Comparison of ENCODE assay signal across 2 cellular contexts in genomic region chr1:76591963-76592362, GRCh38.
TF ChIP-seq lines count a peak whose summit lies in the region.

No MANE protein-coding gene starts in this region.

TF ChIP-seq in HepG2, 621 proteins besides CTCF, POLR2A, EP300 and RAD21:
- TF ChIP-seq MAFK (conservative IDR thresholded peaks at IDR 0.05 in 1 of 2, IDR thresholded peaks at IDR 0.05 in 1 of 2; ENCODE audit: low read length in 2 of 2), result peak; percentile 64 to 82; a peak in 3 of 4 replicates
- peak; percentile 63 for TF ChIP-seq MAFF (IDR thresholded peaks at IDR 0.05; ENCODE audit: low read depth, low read length)
- no peak for TF ChIP-seq ATF7-NPFF (CRISPR knock-in tag; IDR thresholded peaks at IDR 0.05; ENCODE audit: low read depth)
- TF ChIP-seq PCBP2 (optimal IDR thresholded peaks at IDR 0.05; ENCODE audit: low read depth, low read length, poor library complexity, severe bottlenecking), result no peak
- TF ChIP-seq TBX2 (CRISPR knock-in tag; IDR thresholded peaks at IDR 0.05; ENCODE audit: borderline replicate concordance), result no peak
- no peak for TF ChIP-seq ATF2 (CRISPR knock-in tag; IDR thresholded peaks at IDR 0.05)
- TF ChIP-seq ATF7 (IDR thresholded peaks at IDR 0.05), result peak; percentile 13; the same call in 1 of the 2 replicates
- TF ChIP-seq ATF7 (CRISPR knock-in tag; IDR thresholded peaks at IDR 0.05), result no peak
- TF ChIP-seq, protein P1, sequence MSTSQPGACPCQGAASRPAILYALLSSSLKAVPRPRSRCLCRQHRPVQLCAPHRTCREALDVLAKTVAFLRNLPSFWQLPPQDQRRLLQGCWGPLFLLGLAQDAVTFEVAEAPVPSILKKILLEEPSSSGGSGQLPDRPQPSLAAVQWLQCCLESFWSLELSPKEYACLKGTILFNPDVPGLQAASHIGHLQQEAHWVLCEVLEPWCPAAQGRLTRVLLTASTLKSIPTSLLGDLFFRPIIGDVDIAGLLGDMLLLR (CRISPR knock-in tag; IDR thresholded peaks at IDR 0.05), result no peak
TF ChIP-seq in HepG2: peak in this region for 3.

TF ChIP-seq in K562, 482 proteins besides CTCF, POLR2A, EP300 and RAD21 (continued from another document):
- TF ChIP-seq, protein P2, sequence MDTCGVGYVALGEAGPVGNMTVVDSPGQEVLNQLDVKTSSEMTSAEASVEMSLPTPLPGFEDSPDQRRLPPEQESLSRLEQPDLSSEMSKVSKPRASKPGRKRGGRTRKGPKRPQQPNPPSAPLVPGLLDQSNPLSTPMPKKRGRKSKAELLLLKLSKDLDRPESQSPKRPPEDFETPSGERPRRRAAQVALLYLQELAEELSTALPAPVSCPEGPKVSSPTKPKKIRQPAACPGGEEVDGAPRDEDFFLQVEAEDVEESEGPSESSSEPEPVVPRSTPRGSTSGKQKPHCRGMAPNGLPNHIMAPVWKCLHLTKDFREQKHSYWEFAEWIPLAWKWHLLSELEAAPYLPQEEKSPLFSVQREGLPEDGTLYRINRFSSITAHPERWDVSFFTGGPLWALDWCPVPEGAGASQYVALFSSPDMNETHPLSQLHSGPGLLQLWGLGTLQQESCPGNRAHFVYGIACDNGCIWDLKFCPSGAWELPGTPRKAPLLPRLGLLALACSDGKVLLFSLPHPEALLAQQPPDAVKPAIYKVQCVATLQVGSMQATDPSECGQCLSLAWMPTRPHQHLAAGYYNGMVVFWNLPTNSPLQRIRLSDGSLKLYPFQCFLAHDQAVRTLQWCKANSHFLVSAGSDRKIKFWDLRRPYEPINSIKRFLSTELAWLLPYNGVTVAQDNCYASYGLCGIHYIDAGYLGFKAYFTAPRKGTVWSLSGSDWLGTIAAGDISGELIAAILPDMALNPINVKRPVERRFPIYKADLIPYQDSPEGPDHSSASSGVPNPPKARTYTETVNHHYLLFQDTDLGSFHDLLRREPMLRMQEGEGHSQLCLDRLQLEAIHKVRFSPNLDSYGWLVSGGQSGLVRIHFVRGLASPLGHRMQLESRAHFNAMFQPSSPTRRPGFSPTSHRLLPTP (IDR thresholded peaks at IDR 0.05; ENCODE audit: borderline replicate concordance, extremely low read depth, insufficient read length), result no peak
- TF ChIP-seq, protein P3, sequence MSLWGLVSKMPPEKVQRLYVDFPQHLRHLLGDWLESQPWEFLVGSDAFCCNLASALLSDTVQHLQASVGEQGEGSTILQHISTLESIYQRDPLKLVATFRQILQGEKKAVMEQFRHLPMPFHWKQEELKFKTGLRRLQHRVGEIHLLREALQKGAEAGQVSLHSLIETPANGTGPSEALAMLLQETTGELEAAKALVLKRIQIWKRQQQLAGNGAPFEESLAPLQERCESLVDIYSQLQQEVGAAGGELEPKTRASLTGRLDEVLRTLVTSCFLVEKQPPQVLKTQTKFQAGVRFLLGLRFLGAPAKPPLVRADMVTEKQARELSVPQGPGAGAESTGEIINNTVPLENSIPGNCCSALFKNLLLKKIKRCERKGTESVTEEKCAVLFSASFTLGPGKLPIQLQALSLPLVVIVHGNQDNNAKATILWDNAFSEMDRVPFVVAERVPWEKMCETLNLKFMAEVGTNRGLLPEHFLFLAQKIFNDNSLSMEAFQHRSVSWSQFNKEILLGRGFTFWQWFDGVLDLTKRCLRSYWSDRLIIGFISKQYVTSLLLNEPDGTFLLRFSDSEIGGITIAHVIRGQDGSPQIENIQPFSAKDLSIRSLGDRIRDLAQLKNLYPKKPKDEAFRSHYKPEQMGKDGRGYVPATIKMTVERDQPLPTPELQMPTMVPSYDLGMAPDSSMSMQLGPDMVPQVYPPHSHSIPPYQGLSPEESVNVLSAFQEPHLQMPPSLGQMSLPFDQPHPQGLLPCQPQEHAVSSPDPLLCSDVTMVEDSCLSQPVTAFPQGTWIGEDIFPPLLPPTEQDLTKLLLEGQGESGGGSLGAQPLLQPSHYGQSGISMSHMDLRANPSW (CRISPR knock-in tag; IDR thresholded peaks at IDR 0.05), result no peak
- TF ChIP-seq MAFF (IDR thresholded peaks at IDR 0.05; ENCODE audit: low read length), result peak; percentile 24; the same call in 1 of the 2 replicates
- no peak for TF ChIP-seq NR3C1 (CRISPR knock-in tag; IDR thresholded peaks at IDR 0.05)
- no peak for TF ChIP-seq TEAD1 (CRISPR knock-in tag; IDR thresholded peaks at IDR 0.05)
- TF ChIP-seq, protein P4, sequence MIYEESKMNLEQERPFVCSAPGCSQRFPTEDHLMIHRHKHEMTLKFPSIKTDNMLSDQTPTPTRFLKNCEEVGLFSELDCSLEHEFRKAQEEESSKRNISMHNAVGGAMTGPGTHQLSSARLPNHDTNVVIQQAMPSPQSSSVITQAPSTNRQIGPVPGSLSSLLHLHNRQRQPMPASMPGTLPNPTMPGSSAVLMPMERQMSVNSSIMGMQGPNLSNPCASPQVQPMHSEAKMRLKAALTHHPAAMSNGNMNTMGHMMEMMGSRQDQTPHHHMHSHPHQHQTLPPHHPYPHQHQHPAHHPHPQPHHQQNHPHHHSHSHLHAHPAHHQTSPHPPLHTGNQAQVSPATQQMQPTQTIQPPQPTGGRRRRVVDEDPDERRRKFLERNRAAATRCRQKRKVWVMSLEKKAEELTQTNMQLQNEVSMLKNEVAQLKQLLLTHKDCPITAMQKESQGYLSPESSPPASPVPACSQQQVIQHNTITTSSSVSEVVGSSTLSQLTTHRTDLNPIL (CRISPR knock-in tag; IDR thresholded peaks at IDR 0.05), result no peak
- no peak for TF ChIP-seq LEF1 (IDR thresholded peaks at IDR 0.05)
- no peak for TF ChIP-seq PTTG1 (tag; IDR thresholded peaks at IDR 0.05; ENCODE audit: low read depth)
- TF ChIP-seq C11orf30 (IDR thresholded peaks at IDR 0.05; ENCODE audit: low read depth), result peak; percentile 23; the same call in 1 of the 2 replicates
- TF ChIP-seq XRCC5 (IDR thresholded peaks at IDR 0.05; ENCODE audit: low read depth, low read length), result no peak
- no peak for TF ChIP-seq TARDBP (IDR thresholded peaks at IDR 0.05)
- no peak for TF ChIP-seq RBM39 (optimal IDR thresholded peaks at IDR 0.05; ENCODE audit: low read depth, low read length)
- no peak for TF ChIP-seq POLR2AphosphoS5 (IDR thresholded peaks at IDR 0.05; ENCODE audit: control insufficient read depth, insufficient read depth, low read depth, low read length)
- no peak for TF ChIP-seq RFX7 (CRISPR knock-in tag; IDR thresholded peaks at IDR 0.05)
- no peak for TF ChIP-seq ZNF445 (CRISPR knock-in tag; IDR thresholded peaks at IDR 0.05; ENCODE audit: low read depth)
- no peak for TF ChIP-seq PCBP1 (IDR thresholded peaks at IDR 0.05; ENCODE audit: low read depth, low read length, poor library complexity, severe bottlenecking)
- no peak for TF ChIP-seq BRF2 (IDR thresholded peaks at IDR 0.05; ENCODE audit: borderline replicate concordance, insufficient read depth, insufficient read length)
- TF ChIP-seq ZNF316 (IDR thresholded peaks at IDR 0.05), result peak; percentile 59; the same call in 1 of the 2 replicates
- TF ChIP-seq SMARCC2 (IDR thresholded peaks at IDR 0.05; ENCODE audit: low read depth), result no peak
- TF ChIP-seq ASH1L (IDR thresholded peaks at IDR 0.05; ENCODE audit: borderline replicate concordance, low read depth, partially characterized antibody), result no peak
